ENCODE assay signal across 18 cellular contexts in genomic region chr2:235514627-235515363, GRCh38. TPM values are rescaled to one million over a fixed set of nuclear protein-coding genes. Genes with fewer than 3 reads are reported as not detected.
DNase-seq lines count a peak whose midpoint lies in the region; ATAC-seq, FAIRE-seq and TF ChIP-seq lines count a peak whose summit lies in the region.
"Had no signal": no experiment of that assay in that cellular context is flagged by ENCODE, and none has a peak within 500 bp of the region (broad histone marks: within the 10 kb centered on the region; RNA-seq: fewer than 3 reads in every experiment).

No MANE protein-coding gene starts in this region.

- no peaks in the 10 kb centered on the region for H3K36me3 ChIP-seq in bronchial epithelial cell (ENCODE audit: control insufficient read depth, insufficient read depth, low read length)
- H3K36me3 ChIP-seq in transverse colon, result no peaks in the 10 kb centered on the region
- no peaks in the 10 kb centered on the region for H3K36me3 ChIP-seq in ovary
- H3K36me3 ChIP-seq: tibial artery had no signal

- TF ChIP-seq EP300 in transverse colon (IDR thresholded peaks at IDR 0.05; ENCODE audit: low read depth) (peak; percentile 48), ovary (IDR thresholded peaks at IDR 0.05) (no peak)

- no peaks in the 10 kb centered on the region for H3K9me3 ChIP-seq in transverse colon
- H3K9me3 ChIP-seq in ovary, result no peaks in the 10 kb centered on the region
- H3K9me3 ChIP-seq: A549, tibial artery had no signal

- H3K4me3 ChIP-seq in bronchial epithelial cell (ENCODE audit: low read depth, low read length) (no peak overlapping the region), transverse colon (no peak overlapping the region), ovary (no peak overlapping the region)
- H3K4me3 ChIP-seq: A549, dorsolateral prefrontal cortex, tibial artery had no signal

- no peak for TF ChIP-seq POLR2A in transverse colon (IDR thresholded peaks at IDR 0.05)
- TF ChIP-seq POLR2A in ovary (IDR thresholded peaks at IDR 0.05), result no peak

- DNase-seq in NCI-H82 (lab: John Stamatoyannopoulos, UW) (peak; percentile 29), NCI-H82 treated with DMSO at 0.1 percent for 48 hours (lab: John Stamatoyannopoulos, UW; ENCODE audit: unreplicated experiment) (no peak), bronchial epithelial cell (ENCODE audit: low read depth) (peak; percentile 52), left lobe of liver (ENCODE audit: low spot score) (peak; percentile 82), transverse colon (peak; percentile 81), NCI-H1417 treated with DMSO at 0.1 percent for 48 hours (lab: John Stamatoyannopoulos, UW) (no peak), ovary (no peak)
- DNase-seq: activated B cell treated with CpG ODN at 0.5 μM for 24 hours, activated T-cell treated with anti-CD3 and anti-CD28 coated beads for 4 hours, foreskin melanocyte, kidney glomerular epithelial cell, NCI-H2029 treated with DMSO at 0.1 percent for 48 hours, tibial artery had no signal

- TF ChIP-seq CTCF in bronchial epithelial cell (IDR thresholded peaks at IDR 0.05; ENCODE audit: insufficient read depth, low read length, severe bottlenecking) (peak; percentile 4), transverse colon (IDR thresholded peaks at IDR 0.05) (peak; percentile 17 to 91 (median 50)), ovary (IDR thresholded peaks at IDR 0.05) (no peak)

- peak; percentile 23 for FAIRE-seq in bronchial epithelial cell (lab: Jason Lieb, UNC)
- FAIRE-seq: A549 had no signal

- ATAC-seq in left lobe of liver (peak; percentile 84), GM21367 (IDR thresholded peaks at IDR 0.05; ENCODE audit: unreplicated experiment) (no peak)
- ATAC-seq: SK-N-SH treated with all-trans-retinoic acid at 6 μM for 48 hours had no signal

- H3K27me3 ChIP-seq in bronchial epithelial cell (ENCODE audit: control insufficient read depth, insufficient read depth, low read length), result no peaks in the 10 kb centered on the region
- no peaks in the 10 kb centered on the region for H3K27me3 ChIP-seq in transverse colon
- H3K27me3 ChIP-seq in ovary, result no peaks in the 10 kb centered on the region
- H3K27me3 ChIP-seq: dorsolateral prefrontal cortex, tibial artery had no signal

- 75% methylated on average over 10 of the region's 10 CpGs; no CpG with 5 or more reads in 1 of the 2 donors for WGBS in transverse colon (ENCODE audit: low coverage in 1 of 2), 2 donors
- 94 to 98% (median 95%) methylated on average over 10 of the region's 10 CpGs for WGBS in ovary, 3 donors

- in situ Hi-C loops in transverse colon (cut with MboI; ENCODE audit: low pct_ligation_motif_present in 1 of 4, low pct_unique_long_range_greater_than_20kb in 1 of 4, low sequenced_read_pairs in 3 of 4), result no loop called here

- intact Hi-C loops in transverse colon (cut with DNase I; ENCODE audit: low total_unique reads), result no loop called here
- intact Hi-C loops in ovary (cut with DNase I), result no loop called here

- H3K27ac ChIP-seq in transverse colon (peak overlapping the region; percentile 82 to 92 (median 88)), ovary (no peak overlapping the region)
- H3K27ac ChIP-seq: dorsolateral prefrontal cortex, KMS-11, tibial artery had no signal

- peaks cover 25 to 63% (median 52%) of the 10 kb centered on the region in 4 donors for H3K4me1 ChIP-seq in transverse colon
- H3K4me1 ChIP-seq in ovary (ENCODE audit: insufficient read depth), result peaks cover 12% of the 10 kb centered on the region

RNA-seq across cellular contexts. Expression of gene AGAP1, which starts 21.0 kb away (rescaled TPM):
- total RNA-seq in bronchial epithelial cell (17.9 and 22.4 TPM in 2 replicates), left lobe of liver (10.5 TPM), transverse colon (10 to 100 TPM; 56.1 to 96.9 (median 71.2) TPM), ovary (10 to 100 TPM; 12.4 to 32.2 (median 21.9) TPM)
- 10 to 100 TPM in 1 of 2 donors, 1 to 10 TPM in 1; 5.7 to 10.5 TPM for polyA plus RNA-seq in ovary
- total RNA-seq: activated B cell treated with CpG ODN at 0.5 μM for 24 hours had no signal

Comparison
In these comparisons a context has a peak if more than half of its experiments do, and no peak if none do; other contexts are left out.
1. DNase-seq: peak in NCI-H82 (single experiment), bronchial epithelial cell (single experiment), left lobe of liver (single experiment) and transverse colon (single experiment); none in NCI-H82 treated with DMSO at 0.1 percent for 48 hours (single experiment), NCI-H1417 treated with DMSO at 0.1 percent for 48 hours (single experiment) and ovary (0 of 5).
2. CTCF ChIP-seq: peak in bronchial epithelial cell (single experiment) and transverse colon (5 of 5); none in ovary (0 of 3).
3. H3K27ac ChIP-seq: peak in transverse colon (4 of 4); none in ovary (0 of 2).